ENCODE assay signal across 7 cellular contexts in the genomic region with DNA sequence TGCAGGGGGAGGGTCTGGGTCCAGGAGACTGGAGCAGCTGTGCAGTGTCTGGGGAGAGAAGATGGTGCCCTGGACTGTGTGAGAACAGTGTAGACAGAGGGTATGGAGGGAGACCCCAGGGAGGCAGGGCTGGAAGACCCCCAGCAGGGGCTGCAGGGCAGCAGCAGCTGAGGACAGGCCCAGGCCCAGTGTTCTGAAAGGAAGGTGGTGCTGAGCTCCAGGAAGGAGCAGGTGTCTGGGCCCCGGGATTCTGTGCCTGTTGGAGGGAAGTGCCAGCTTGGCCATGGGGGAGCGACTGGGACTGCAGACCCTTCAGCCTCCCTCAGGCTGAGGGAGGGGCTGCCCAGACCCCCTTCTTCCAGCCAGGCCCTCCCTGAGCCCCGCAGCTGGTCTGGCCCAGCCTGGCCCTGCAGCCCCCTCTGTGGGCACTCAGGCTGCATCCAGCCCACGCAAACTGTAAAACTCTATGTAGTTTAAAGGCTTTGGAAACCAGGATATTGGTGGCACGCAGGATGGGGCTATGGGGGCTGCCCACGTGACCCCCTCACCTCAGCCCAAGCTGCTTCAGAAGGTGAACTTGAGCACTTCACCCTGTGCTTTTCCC.
A peak's percentile ranks its signal among the peaks of the same experiment; 100 is the strongest.
DNase-seq lines count a peak whose midpoint lies in the region; TF ChIP-seq lines count a peak whose summit lies in the region.
"Not testable (repeated sequence)": the region's sequence is repeated elsewhere in the genome, so short reads cannot be mapped to it uniquely, and the experiment has no call there.

No MANE protein-coding gene starts in this region.

- H3K27me3 ChIP-seq in H7 (ENCODE audit: control insufficient read depth, insufficient read depth, low read length); WERI-Rb-1 (ENCODE audit: insufficient read depth, low read depth, severe bottlenecking): not testable (repeated sequence)

- not testable (repeated sequence) for H3K9me3 ChIP-seq in WERI-Rb-1 (ENCODE audit: severe bottlenecking)

- H3K36me3 ChIP-seq in H7 (replicated peaks; ENCODE audit: control insufficient read depth, insufficient read depth, low read length); WERI-Rb-1: not testable (repeated sequence)

- H3K4me3 ChIP-seq in H7 (ENCODE audit: insufficient read depth, low read depth, low read length); WERI-Rb-1 (ENCODE audit: low read depth, low read length); coronary artery: not testable (repeated sequence)

- not testable (repeated sequence) for TF ChIP-seq CTCF in WERI-Rb-1 (IDR thresholded peaks at IDR 0.05; ENCODE audit: low read depth, low read length); coronary artery (IDR thresholded peaks at IDR 0.05); endothelial cell (IDR thresholded peaks at IDR 0.05; ENCODE audit: unreplicated experiment); osteocyte (IDR thresholded peaks at IDR 0.05)

- H3K4me1 Mint-ChIP-seq in endothelial cell (ENCODE audit: unreplicated experiment); osteocyte (ENCODE audit: unreplicated experiment): not testable (repeated sequence)

- H3K9me3 Mint-ChIP-seq in endothelial cell (ENCODE audit: unreplicated experiment); osteocyte (ENCODE audit: unreplicated experiment): not testable (repeated sequence)

- not testable (repeated sequence) for H3K27ac Mint-ChIP-seq in endothelial cell (ENCODE audit: unreplicated experiment); osteocyte (ENCODE audit: unreplicated experiment)

- DNase-seq in H7 (peak; percentile 8), coronary artery (ENCODE audit: low spot score) (peak; percentile 28), endothelial cell (ENCODE audit: low spot score) (peak; percentile 2), islet precursor cell (peak; percentile 34), osteocyte (ENCODE audit: extremely low spot score, unreplicated experiment) (peak; percentile 60), ureter (ENCODE audit: low spot score) (peak; percentile 12)
- DNase-seq in WERI-Rb-1 = not testable (repeated sequence)

- not testable (repeated sequence) for H3K36me3 Mint-ChIP-seq in endothelial cell (ENCODE audit: low read depth, unreplicated experiment); osteocyte (ENCODE audit: unreplicated experiment)

- H3K27ac ChIP-seq in WERI-Rb-1 = peak overlapping the region; percentile 77
- not testable (repeated sequence) for H3K27ac ChIP-seq in coronary artery

- not testable (repeated sequence) for H3K27me3 Mint-ChIP-seq in endothelial cell (ENCODE audit: unreplicated experiment); osteocyte (ENCODE audit: unreplicated experiment)

- not testable (repeated sequence) for H3K4me3 Mint-ChIP-seq in endothelial cell (ENCODE audit: unreplicated experiment); osteocyte (ENCODE audit: unreplicated experiment)
